21 cellular contexts compared by ENCODE assay signal in genomic region chr3:47867451-47868017, GRCh38.
DNase-seq lines count a peak whose midpoint lies in the region; FAIRE-seq and TF ChIP-seq lines count a peak whose summit lies in the region.
"Had no signal": no experiment of that assay in that cellular context is flagged by ENCODE, and none has a peak within 500 bp of the region (broad histone marks: within the 10 kb centered on the region; RNA-seq: fewer than 3 reads in every experiment).

No MANE protein-coding gene starts in this region.

- H3K9me3 ChIP-seq in kidney (ENCODE audit: control insufficient read depth in 1 of 2, low read length in 2 of 2): no peaks in the 10 kb centered on the region
- no peaks in the 10 kb centered on the region for H3K9me3 ChIP-seq in stomach
- no peaks in the 10 kb centered on the region for H3K9me3 ChIP-seq in mammary epithelial cell (replicated peaks; ENCODE audit: insufficient read depth, low read length)

- no peak for TF ChIP-seq CTCF in brain (conservative IDR thresholded peaks at IDR 0.05)
- TF ChIP-seq CTCF in kidney (IDR thresholded peaks at IDR 0.05; ENCODE audit: borderline replicate concordance, extremely low read depth, insufficient read depth): no peak
- TF ChIP-seq CTCF in stomach (IDR thresholded peaks at IDR 0.05): no peak
- no peak for TF ChIP-seq CTCF in mammary epithelial cell (conservative IDR thresholded peaks at IDR 0.05 in 1 of 2, IDR thresholded peaks at IDR 0.05 in 1 of 2; ENCODE audit: extremely low read depth in 1 of 2, insufficient read depth in 1 of 2, low read depth in 1 of 2, low read length in 2 of 2)

- H3K79me2 ChIP-seq in mammary epithelial cell (ENCODE audit: insufficient read depth, low read length): no peaks in the 10 kb centered on the region

- H3K9me3 Mint-ChIP-seq in brain: no peaks in the 10 kb centered on the region

- no peak overlapping the region for H3K27ac ChIP-seq in kidney (ENCODE audit: low read depth in 2 of 2, low read length in 2 of 2)
- no peak overlapping the region for H3K27ac ChIP-seq in stomach
- H3K27ac ChIP-seq in mammary epithelial cell (ENCODE audit: insufficient read depth, low read depth, low read length): no peak overlapping the region

- intact Hi-C loops in kidney (cut with DNase I): no loop called here
- intact Hi-C loops in stomach (cut with DNase I; ENCODE audit: low total_unique reads): no loop called here
- intact Hi-C loops in mammary epithelial cell (cut with micrococcal nuclease): no loop called here

- peak; percentile 23 for DNase-seq in activated CD8-positive, alpha-beta memory T cell treated with anti-CD3 and anti-CD28 coated beads, Interleukin-2, amount 50 U/mL, for 48 hours
- no peak for DNase-seq in activated CD8-positive, alpha-beta memory T cell treated with anti-CD3 and anti-CD28 coated beads, Interleukin-2, amount 50 U/mL, for 4 hours
- DNase-seq in kidney (peak; percentile 23), stomach (peak; percentile 8), mammary epithelial cell (no peak), medulla oblongata (ENCODE audit: extremely low spot score) (no peak), NCI-H82 treated with DMSO at 0.1 percent for 48 hours (lab: John Stamatoyannopoulos, UW; ENCODE audit: unreplicated experiment) (no peak)
- DNase-seq: C1 segment of cervical spinal cord; DMS 273 treated with DMSO at 0.1 percent for 48 hours; GF-D8; GOT3; MV-4-11; NCI-H1417; NCI-H187 treated with DMSO at 0.1 percent for 48 hours; NCI-H345; NCI-H526 treated with DMSO at 0.1 percent for 48 hours; NK-92 treated with Interleukin-12 subunit alpha and Interleukin-12 subunit beta, amount 100 ng/mL, for 24 hours; OCI-M1 had no signal

- H3K4me1 Mint-ChIP-seq in brain: no peaks in the 10 kb centered on the region

- H3K4me3 ChIP-seq in kidney (ENCODE audit: low read length in 2 of 2): no peak overlapping the region
- H3K4me3 ChIP-seq in stomach: no peak overlapping the region
- no peak overlapping the region for H3K4me3 ChIP-seq in mammary epithelial cell (replicated peaks in 1 of 3; ENCODE audit: insufficient read depth in 1 of 3, low read depth in 2 of 3, low read length in 3 of 3)
- H3K4me3 ChIP-seq: K562 had no signal

- no peak overlapping the region for H3K4me3 Mint-ChIP-seq in brain

- no peaks in the 10 kb centered on the region for H4K20me1 ChIP-seq in mammary epithelial cell (ENCODE audit: insufficient read depth, low read length)

- peaks cover 77% of the 10 kb centered on the region for H3K36me3 Mint-ChIP-seq in brain

- no peak overlapping the region for H3K4me2 ChIP-seq in mammary epithelial cell (ENCODE audit: insufficient read depth, low read depth, low read length)

- dilution Hi-C loops in mammary epithelial cell (cut with HindIII; ENCODE audit: low sequenced_read_pairs): no loop called here

- peak overlapping the region in 3 of 5 experiments; percentile 48 to 59 (median 49) for H3K27ac Mint-ChIP-seq in brain

- no peak for TF ChIP-seq EP300 in stomach (IDR thresholded peaks at IDR 0.05)

- FAIRE-seq in kidney (lab: Jason Lieb, UNC): no peak
- FAIRE-seq: GM12891, K562 had no signal

- H3K9ac ChIP-seq in kidney (ENCODE audit: low read length in 2 of 2): no peak overlapping the region
- H3K9ac ChIP-seq in mammary epithelial cell (ENCODE audit: insufficient read depth, low read length): no peak overlapping the region

- H3K4me1 ChIP-seq in kidney (ENCODE audit: control insufficient read depth in 1 of 2, insufficient read depth in 1 of 2, low read depth in 1 of 2, low read length in 2 of 2) (no peaks in the 10 kb centered on the region), stomach (peaks cover 0 to 18% (median 8%) of the 10 kb centered on the region in 4 donors), mammary epithelial cell (ENCODE audit: insufficient read depth, low read length) (no peaks in the 10 kb centered on the region)

- no peaks in the 10 kb centered on the region for H3K27me3 Mint-ChIP-seq in brain

- BruUV-seq in mammary epithelial cell (replicated peaks; lab: Mats Ljungman, UMichigan): no TSS peak

- peaks cover 45 to 57% of the 10 kb centered on the region in 2 donors for H3K36me3 ChIP-seq in kidney (ENCODE audit: control insufficient read depth in 1 of 2, insufficient read depth in 2 of 2, low read length in 2 of 2)
- peaks cover 78 to 100% (median 99%) of the 10 kb centered on the region in 4 donors for H3K36me3 ChIP-seq in stomach
- H3K36me3 ChIP-seq in mammary epithelial cell (ENCODE audit: insufficient read depth, low read length): peaks cover 24% of the 10 kb centered on the region

- in situ Hi-C loops in mammary epithelial cell (cut with MboI; ENCODE audit: low sequenced_read_pairs in 2 of 2): no loop called here

- no peak for TF ChIP-seq POLR2A in stomach (IDR thresholded peaks at IDR 0.05)

- H3K27me3 ChIP-seq in stomach (no peaks in the 10 kb centered on the region), mammary epithelial cell (ENCODE audit: insufficient read depth, low read length) (no peaks in the 10 kb centered on the region)

- no peak overlapping the region for H2AFZ ChIP-seq in mammary epithelial cell (ENCODE audit: low read depth, low read length)

- CTCF ChIA-PET in mammary epithelial cell (lab: Charles Lee; ENCODE audit: low non-redundant PET): no interaction called here

- 89 to 95% (median 92%) methylated on average over 6 to 8 of the region's 8 CpGs for WGBS in stomach, 5 donors
- WGBS in mammary epithelial cell (ENCODE audit: low coverage, missing lambda C conversion rate): 96% methylated on average over 8 of the region's 8 CpGs

Comparison
In these comparisons a context has a peak if more than half of its experiments do, and no peak if none do; other contexts are left out.
1. DNase-seq: peak in activated CD8-positive, alpha-beta memory T cell treated with anti-CD3 and anti-CD28 coated beads, Interleukin-2, amount 50 U/mL, for 48 hours (single experiment), kidney (single experiment) and stomach (single experiment); none in activated CD8-positive, alpha-beta memory T cell treated with anti-CD3 and anti-CD28 coated beads, Interleukin-2, amount 50 U/mL, for 4 hours (single experiment), mammary epithelial cell (single experiment), medulla oblongata (single experiment) and NCI-H82 treated with DMSO at 0.1 percent for 48 hours (single experiment).